1 cellular context compared by ENCODE assay signal in genomic region chr1:23149110-23149509, GRCh38.
TF ChIP-seq lines count a peak whose summit lies in the region.

No MANE protein-coding gene starts in this region.

TF ChIP-seq in IMR-90, 13 proteins besides CTCF, POLR2A, EP300 and RAD21 (continued from another document):
- no peak for TF ChIP-seq ELK1 (IDR thresholded peaks at IDR 0.05; ENCODE audit: borderline replicate concordance, low read depth, low read length)
- no peak for TF ChIP-seq BHLHE40 (IDR thresholded peaks at IDR 0.05; ENCODE audit: low read depth, low read length)
- TF ChIP-seq CEBPB (IDR thresholded peaks at IDR 0.05; ENCODE audit: low read depth, low read length), result no peak
